In the genomic region with DNA sequence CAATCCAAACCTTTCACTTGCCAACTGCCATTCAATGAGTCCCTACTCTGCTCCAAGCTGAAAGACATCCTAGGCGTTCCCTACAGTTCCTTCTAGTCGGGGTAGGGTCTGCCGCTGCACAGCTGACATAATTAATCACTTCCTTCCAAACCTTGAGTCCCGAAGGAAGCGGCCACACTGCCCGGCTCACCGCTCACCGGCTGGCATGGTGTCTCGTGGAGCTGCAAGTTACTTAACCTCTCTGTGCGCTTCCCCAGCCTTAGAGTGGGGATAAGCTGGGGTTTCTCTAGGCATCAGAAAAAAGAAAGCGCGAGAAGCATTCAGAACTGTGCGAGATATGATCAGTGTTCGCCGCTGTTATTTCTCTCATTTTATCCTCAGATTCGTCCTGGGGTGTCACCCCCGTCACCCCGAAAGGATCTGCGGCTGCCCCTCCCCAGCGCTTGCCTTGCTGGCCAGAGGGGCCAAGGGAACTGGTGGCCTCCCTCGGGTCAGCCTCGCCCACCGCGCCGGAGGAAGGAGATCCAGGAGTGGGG, we compare ENCODE assay signal across 8 cellular contexts. TPM values are rescaled to one million over a fixed set of nuclear protein-coding genes. Genes with fewer than 3 reads are reported as not detected.
A peak's percentile ranks its signal among the peaks of the same experiment; 100 is the strongest.
DNase-seq lines count a peak whose midpoint lies in the region; ATAC-seq, FAIRE-seq and TF ChIP-seq lines count a peak whose summit lies in the region.

No MANE protein-coding gene starts in this region.

- H2AFZ ChIP-seq in PC-9 = peak overlapping the region; percentile 97

- BruUV-seq in PC-9 (replicated peaks; lab: Mats Ljungman, UMichigan) = no TSS peak

- 0 out of 2 replicates have a peak overlapping the region, but pooled peaks have one; percentile 36 for H3K27ac ChIP-seq in PC-9

- peaks cover 12% of the 10 kb centered on the region; the same call in 1 of the 2 replicates for H4K20me1 ChIP-seq in PC-9 (ENCODE audit: insufficient read depth)

- H3K9me2 ChIP-seq in PC-9 (ENCODE audit: insufficient read depth) = no peaks in the 10 kb centered on the region; the same call in 1 of the 2 replicates

- TF ChIP-seq CTCF in PC-9 (conservative IDR thresholded peaks at IDR 0.05) (no peak), bronchial epithelial cell (IDR thresholded peaks at IDR 0.05; ENCODE audit: insufficient read depth, low read length, severe bottlenecking) (no peak), kidney epithelial cell (IDR thresholded peaks at IDR 0.05; ENCODE audit: insufficient read depth, low read length, poor library complexity, severe bottlenecking) (no peak)

- H3K27me3 ChIP-seq in PC-9 (ENCODE audit: insufficient read depth, low read depth) = no peaks in the 10 kb centered on the region
- H3K27me3 ChIP-seq in bronchial epithelial cell (ENCODE audit: control insufficient read depth, insufficient read depth, low read length) = no peaks in the 10 kb centered on the region
- no peaks in the 10 kb centered on the region for H3K27me3 ChIP-seq in kidney epithelial cell (ENCODE audit: control insufficient read depth, insufficient read depth, low read length)

- CTCF ChIA-PET in PC-9 (lab: Charles Lee) = interaction anchor here (1.3 kb wide), 1 partner anchor 13 kb away, joined by 4 read pairs; no protein-coding TSS in a partner anchor

- intact Hi-C loops in PC-9 (cut with micrococcal nuclease; ENCODE audit: unreplicated experiment) = no loop called here

- H3K9me3 ChIP-seq in PC-9 (ENCODE audit: insufficient read depth, low read depth) = no peaks in the 10 kb centered on the region

- FAIRE-seq in bronchial epithelial cell (lab: Jason Lieb, UNC) = no peak

- H3K79me2 ChIP-seq in PC-9 (ENCODE audit: low read depth) = peaks cover 34% of the 10 kb centered on the region

- H3K4me3 ChIP-seq in PC-9 (peak overlapping the region; percentile 97), bronchial epithelial cell (ENCODE audit: low read depth, low read length) (peak overlapping the region; percentile 97), kidney epithelial cell (ENCODE audit: low read depth, low read length) (peak overlapping the region; percentile 97)

- POLR2A ChIA-PET in PC-9 (lab: Charles Lee; ENCODE audit: unreplicated experiment) = interaction anchor here (0.6 kb wide), 1 partner anchor 138 kb away, joined by 6 read pairs; no protein-coding TSS in a partner anchor

- peak; percentile 71 for DNase-seq in activated effector memory CD4-positive, alpha-beta T cell treated with anti-CD3 and anti-CD28 coated beads, Interleukin-2, amount 50 U/mL, for 16 hours
- DNase-seq in activated effector memory CD4-positive, alpha-beta T cell treated with Interleukin-2 at 50 U/mL for 16 hours = no peak
- DNase-seq in PC-9 (peak in 1 of 2 experiments; percentile 7), bronchial epithelial cell (ENCODE audit: low read depth) (peak; percentile 30), kidney epithelial cell (ENCODE audit: low read depth) (no peak), NCI-H524 (lab: John Stamatoyannopoulos, UW) (no peak)
- DNase-seq in stimulated activated CD4-positive, alpha-beta T cell treated with anti-CD3 and anti-CD28 coated beads, TNF-alpha, amount 100 ng/mL, for 48 hours (ENCODE audit: low read depth in 3 of 3) = peak in 2 of 3 donors; percentile 6 to 14

- peaks cover 18% of the 10 kb centered on the region for H3K4me1 ChIP-seq in PC-9 (replicated peaks; ENCODE audit: insufficient read depth)

- H3K36me3 ChIP-seq in PC-9 (ENCODE audit: low read depth) (no peaks in the 10 kb centered on the region), bronchial epithelial cell (ENCODE audit: control insufficient read depth, insufficient read depth, low read length) (no peaks in the 10 kb centered on the region), kidney epithelial cell (ENCODE audit: control insufficient read depth, insufficient read depth, low read length) (no peaks in the 10 kb centered on the region)

- peak; percentile 11 for ATAC-seq in HG02678 (IDR thresholded peaks at IDR 0.05; ENCODE audit: unreplicated experiment)

- H3F3A ChIP-seq in PC-9 (ENCODE audit: insufficient read depth, low read depth) = peaks cover 6% of the 10 kb centered on the region; the same call in 1 of the 2 replicates

- peak overlapping the region; percentile 95 for H3K4me2 ChIP-seq in PC-9

RNA-seq across cellular contexts. Expression of gene MRPS25, which starts 0.7 kb away (rescaled TPM):
- total RNA-seq in PC-9 (2021) = 47.8 and 53.3 TPM in 2 replicates
- 11.1 and 19.3 TPM in 2 replicates for total RNA-seq in bronchial epithelial cell
- total RNA-seq in kidney epithelial cell = 22.0 and 38.4 TPM in 2 replicates

RNA-seq across cellular contexts. Expression of gene RBSN, which starts 34.6 kb away (rescaled TPM):
- total RNA-seq in PC-9 (2021) (20.6 and 20.7 TPM in 2 replicates), bronchial epithelial cell (31.5 and 32.9 TPM in 2 replicates), kidney epithelial cell (21.1 and 23.9 TPM in 2 replicates)

Comparison
In these comparisons a context has a peak if more than half of its experiments do, and no peak if none do; other contexts are left out.
1. DNase-seq: peak in activated effector memory CD4-positive, alpha-beta T cell treated with anti-CD3 and anti-CD28 coated beads, Interleukin-2, amount 50 U/mL, for 16 hours (single experiment), bronchial epithelial cell (single experiment) and stimulated activated CD4-positive, alpha-beta T cell treated with anti-CD3 and anti-CD28 coated beads, TNF-alpha, amount 100 ng/mL, for 48 hours (2 of 3); none in activated effector memory CD4-positive, alpha-beta T cell treated with Interleukin-2 at 50 U/mL for 16 hours (single experiment), kidney epithelial cell (single experiment) and NCI-H524 (0 of 2).
2. Peak in every context shown above with its lines, with median percentiles within 50 percentile points of each other: H3K4me3 ChIP-seq.